In genomic region chr10:35607475-35608316, GRCh38 we compare ENCODE assay signal across 8 cellular contexts. TPM values are rescaled to one million over a fixed set of nuclear protein-coding genes. Genes with fewer than 3 reads are reported as not detected.
A peak's percentile ranks its signal among the peaks of the same experiment; 100 is the strongest.
DNase-seq lines count a peak whose midpoint lies in the region; ATAC-seq, FAIRE-seq and TF ChIP-seq lines count a peak whose summit lies in the region.

No MANE protein-coding gene starts in this region.

- no peaks in the 10 kb centered on the region for H3K36me3 Mint-ChIP-seq in T-cell

- CTCF ChIA-PET in T-cell (lab: Charles Lee), result interaction anchor here in 1 of 2 donors (0.6 kb wide), 1 partner anchor 12 kb away, joined by 3 read pairs; no protein-coding TSS in a partner anchor

- no peak overlapping the region for H3K27ac Mint-ChIP-seq in T-cell

- peak overlapping the region; percentile 22 for H3K4me3 ChIP-seq in fibroblast of mammary gland (ENCODE audit: control insufficient read depth, low read depth, low read length)

- POLR2A ChIA-PET in T-cell (lab: Charles Lee), result no interaction called here

- peak overlapping the region; percentile 39 to 70 (median 65) for H3K4me3 Mint-ChIP-seq in T-cell

- peaks cover 5 to 8% (median 7%) of the 10 kb centered on the region in 3 donors for H3K4me1 Mint-ChIP-seq in T-cell

- intact Hi-C loops in sciatic nerve (cut with DNase I), result no loop called here

- DNase-seq in EL, result peak; percentile 16
- no peak for DNase-seq in T-cell
- DNase-seq in fibroblast of mammary gland (ENCODE audit: low read depth), result no peak
- no peak for DNase-seq in sciatic nerve (ENCODE audit: low spot score)
- DNase-seq in GM19239 (ENCODE audit: insufficient read length, low spot score), result no peak
- DNase-seq in T-helper 9 cell, result no peak

- peaks cover 0 to 6% (median 0%) of the 10 kb centered on the region in 3 donors for H3K9me3 Mint-ChIP-seq in T-cell

- ATAC-seq in T-cell (replicated peaks in 1 of 4), result peak in 2 of 4 experiments; percentile 40 to 49
- ATAC-seq in sciatic nerve, result peak; percentile 34
- ATAC-seq in HG03342 (IDR thresholded peaks at IDR 0.05; ENCODE audit: unreplicated experiment), result no peak
- ATAC-seq in HG03439 (IDR thresholded peaks at IDR 0.05; ENCODE audit: unreplicated experiment), result no peak

- H3K27me3 Mint-ChIP-seq in T-cell, result peaks cover 50 to 63% of the 10 kb centered on the region in 2 donors

- FAIRE-seq in GM19239 (lab: Jason Lieb, UNC), result no peak

- no peak for TF ChIP-seq CTCF in fibroblast of mammary gland (conservative IDR thresholded peaks at IDR 0.05; ENCODE audit: control insufficient read depth, insufficient read depth, low read depth, low read length)

RNA-seq across cellular contexts. Expression of gene GJD4, which starts 2.6 kb away (rescaled TPM):
- total RNA-seq in T-cell (not detected), sciatic nerve (not detected)

RNA-seq across cellular contexts. Expression of gene FZD8, which starts 34.4 kb away (rescaled TPM):
- total RNA-seq in T-cell (1 to 10 TPM in 3 of 5 donors, under 1 TPM in 2; 0.63 to 1.8 (median 1.2) TPM), sciatic nerve (43.5 TPM)

Comparison
In these comparisons a context has a peak if more than half of its experiments do, and no peak if none do; other contexts are left out.
1. RNA of gene FZD8, which starts 34.4 kb away (total RNA-seq): 43.5 TPM in sciatic nerve (single experiment); 0.63 to 1.8 TPM in T-cell; every median in the first group is over 10 times any median in the second.